27 cellular contexts compared by ENCODE assay signal in the genomic region with DNA sequence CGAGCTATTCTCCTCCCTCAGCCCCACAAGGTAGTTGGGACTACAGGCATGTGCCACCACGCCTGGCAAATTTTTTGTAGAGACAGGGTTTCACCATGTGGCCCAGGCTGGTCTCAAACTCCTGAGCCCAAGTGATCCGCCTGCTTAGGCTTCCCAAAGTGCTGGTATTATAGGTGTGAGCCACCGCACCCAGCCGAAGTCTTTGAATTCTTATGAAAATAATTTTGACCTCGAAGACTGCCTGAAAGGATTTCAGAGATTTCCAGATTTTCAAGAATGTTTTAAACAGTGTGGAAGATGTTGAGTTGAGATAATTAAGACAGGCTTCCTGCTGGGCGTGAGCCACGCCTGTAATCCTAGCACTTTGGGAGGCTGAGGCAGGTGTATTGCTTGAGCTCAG.
"Had no signal": no experiment of that assay in that cellular context is flagged by ENCODE, and none has a peak within 500 bp of the region (broad histone marks: within the 10 kb centered on the region; RNA-seq: fewer than 3 reads in every experiment).

No MANE protein-coding gene starts in this region.

- H3K4me3 Mint-ChIP-seq: memory B cell, naive B cell had no signal

- H3K9me3 ChIP-seq: gastroesophageal sphincter, heart left ventricle, mucosa of descending colon, neutrophil, pancreas, right lobe of liver, testis, tibial artery, upper lobe of left lung had no signal

- H3K4me3 ChIP-seq: dorsolateral prefrontal cortex, gastroesophageal sphincter, heart left ventricle, hepatocyte, lung, mucosa of descending colon, pancreas, right lobe of liver, testis, tibial artery, upper lobe of left lung had no signal

- H3K9me3 Mint-ChIP-seq: memory B cell; naive B cell; natural killer cell treated with Interleukin-12 subunit alpha and Interleukin-12 subunit beta and Interleukin-15 and Interleukin-18, amount 100 ng/mL, for 72 hours; neural crest cell had no signal

- H2AFZ ChIP-seq: hepatocyte had no signal

- DNase-seq: dorsolateral prefrontal cortex; effector CD4-positive, alpha-beta T cell; foreskin fibroblast; heart left ventricle; kidney; mucosa of descending colon; naive B cell; pancreas; right lobe of liver; small intestine; stimulated activated CD4-positive, alpha-beta T cell treated with anti-CD3 and anti-CD28 coated beads, Interleukin-1b, Interleukin-23, amount 100 ng/mL, for 48 hours; stimulated activated CD4-positive, alpha-beta T cell treated with anti-CD3 and anti-CD28 coated beads, Interleukin-4, amount 100 ng/mL, for 1 hour; stimulated activated CD8-positive, alpha-beta memory T cell treated with anti-CD3 and anti-CD28 coated beads, Interleukin-4, amount 100 ng/mL, for 48 hours; stimulated activated naive CD8-positive, alpha-beta T cell treated with anti-CD3 and anti-CD28 coated beads, Interleukin-15, Interleukin-2, amounts not matched to agents 100 U/mL and 50 U/mL, for 24 hours; substantia nigra; testis; tibial artery; upper lobe of left lung had no signal

- H3K27me3 ChIP-seq: dorsolateral prefrontal cortex, gastroesophageal sphincter, heart left ventricle, hepatocyte, neutrophil, pancreas, right lobe of liver, testis, tibial artery, upper lobe of left lung had no signal

- H3K4me2 ChIP-seq: hepatocyte had no signal

- H3K27me3 Mint-ChIP-seq: memory B cell; naive B cell; natural killer cell treated with Interleukin-12 subunit alpha and Interleukin-12 subunit beta and Interleukin-15 and Interleukin-18, amount 100 ng/mL, for 72 hours; progenitor cell of endocrine pancreas had no signal

- H3K27ac ChIP-seq: dorsolateral prefrontal cortex, epithelial cell of prostate, gastroesophageal sphincter, heart left ventricle, hepatocyte, pancreas, right lobe of liver, testis, tibial artery, upper lobe of left lung had no signal
